26 cellular contexts compared by ENCODE assay signal in the genomic region with DNA sequence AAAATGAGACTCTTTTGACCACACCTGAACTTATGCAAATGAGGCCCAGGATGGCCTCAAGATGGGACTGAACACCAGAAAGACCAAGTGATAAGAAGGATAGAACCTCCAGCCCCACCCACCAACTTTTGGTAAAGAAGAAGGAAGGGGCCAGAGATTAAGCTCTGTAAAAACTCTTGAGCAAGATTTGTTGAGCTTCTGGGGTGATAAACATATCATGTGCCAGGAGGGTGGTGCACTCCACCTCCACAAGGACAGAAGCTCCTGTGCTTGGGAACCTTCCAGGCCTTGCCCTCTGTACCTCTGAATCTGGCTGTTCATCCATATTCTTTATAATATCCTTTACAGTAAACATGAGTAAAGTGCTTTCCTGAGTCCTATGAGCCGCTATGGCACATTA. TPM values are rescaled to one million over a fixed set of nuclear protein-coding genes. Genes with fewer than 3 reads are reported as not detected.
DNase-seq lines count a peak whose midpoint lies in the region; ATAC-seq, FAIRE-seq and TF ChIP-seq lines count a peak whose summit lies in the region.
"Had no signal": no experiment of that assay in that cellular context is flagged by ENCODE, and none has a peak within 500 bp of the region (broad histone marks: within the 10 kb centered on the region; RNA-seq: fewer than 3 reads in every experiment).

No MANE protein-coding gene starts in this region.

- H3K36me3 ChIP-seq in Peyer's patch (no peaks in the 10 kb centered on the region), colonic mucosa (no peaks in the 10 kb centered on the region), small intestine (ENCODE audit: control insufficient read depth in 2 of 2, insufficient read depth in 2 of 2, low read length in 2 of 2) (no peaks in the 10 kb centered on the region)
- H3K36me3 ChIP-seq: BLaER1 treated with 17β-estradiol and CSF1 and Interleukin-3, amounts not matched to agents 10 nM and 100 nM; MG63; SJSA1 had no signal

- intact Hi-C loops in colonic mucosa (cut with DNase I) = no loop called here

- H3K4me1 Mint-ChIP-seq in activated naive CD8-positive, alpha-beta T cell treated with anti-CD3 and anti-CD28 coated beads for 36 hours = peaks cover 3% of the 10 kb centered on the region

- H3K4me3 Mint-ChIP-seq in activated naive CD8-positive, alpha-beta T cell treated with anti-CD3 and anti-CD28 coated beads for 36 hours = no peak overlapping the region
- H3K4me3 Mint-ChIP-seq: CD4-positive, alpha-beta memory T cell; IgD-negative memory B cell had no signal

- ATAC-seq in GM21786 (IDR thresholded peaks at IDR 0.05; ENCODE audit: unreplicated experiment) = no peak

- no peak for TF ChIP-seq CTCF in Peyer's patch (IDR thresholded peaks at IDR 0.05)
- no peak for TF ChIP-seq CTCF in colonic mucosa (IDR thresholded peaks at IDR 0.05)

- H3K27me3 ChIP-seq in Peyer's patch = no peaks in the 10 kb centered on the region
- H3K27me3 ChIP-seq in colonic mucosa = no peaks in the 10 kb centered on the region
- no peaks in the 10 kb centered on the region for H3K27me3 ChIP-seq in small intestine (ENCODE audit: control insufficient read depth in 2 of 2, insufficient read depth in 2 of 2, low read length in 2 of 2)

- H3K4me3 ChIP-seq in Peyer's patch (no peak overlapping the region), colonic mucosa (no peak overlapping the region), small intestine (ENCODE audit: low read depth in 1 of 2, low read length in 2 of 2) (no peak overlapping the region)
- H3K4me3 ChIP-seq: BLaER1 treated with 17β-estradiol and CSF1 and Interleukin-3, amounts not matched to agents 10 nM and 100 nM; MG63; SJSA1 had no signal

- no peaks in the 10 kb centered on the region for H3K36me3 Mint-ChIP-seq in activated naive CD8-positive, alpha-beta T cell treated with anti-CD3 and anti-CD28 coated beads for 36 hours
- H3K36me3 Mint-ChIP-seq: CD4-positive, alpha-beta memory T cell had no signal

- no peak for FAIRE-seq in small intestine (lab: Jason Lieb, UNC)
- FAIRE-seq: GM18507, RCC 7860 had no signal

- H3K9me3 ChIP-seq in Peyer's patch = no peaks in the 10 kb centered on the region
- H3K9me3 ChIP-seq in colonic mucosa = no peaks in the 10 kb centered on the region
- no peaks in the 10 kb centered on the region for H3K9me3 ChIP-seq in small intestine (ENCODE audit: control insufficient read depth, low read depth)
- H3K9me3 ChIP-seq: Caco-2, MG63, SJSA1 had no signal

- peaks cover 1% of the 10 kb centered on the region for H3K27me3 Mint-ChIP-seq in activated naive CD8-positive, alpha-beta T cell treated with anti-CD3 and anti-CD28 coated beads for 36 hours

- TF ChIP-seq POLR2A in Peyer's patch (IDR thresholded peaks at IDR 0.05) = no peak

- DNase-seq in HUDEP-2 (lab: John Stamatoyannopoulos, UW; ENCODE audit: unreplicated experiment in 76 of 76) (peak in 45 of 76 experiments; percentile 9 to 63 (median 39)), Peyer's patch (peak in 2 of 3 donors; percentile 64 to 82), colonic mucosa (peak; percentile 68), small intestine (peak; percentile 88)
- DNase-seq in stimulated activated CD4-positive, alpha-beta T cell treated with anti-CD3 and anti-CD28 coated beads, Interleukin-2, amount 100 ng/mL, for 48 hours = no peak
- DNase-seq in activated naive CD8-positive, alpha-beta T cell treated with anti-CD3 and anti-CD28 coated beads for 36 hours = no peak
- DNase-seq: 8988T; Caco-2; CD4-positive, alpha-beta memory T cell; DMS 273 treated with DMSO at 0.1 percent for 48 hours; DND-41; H7; Kasumi-1; MG63; NCI-H1092; NCI-H1436; NCI-H187 treated with DMSO at 0.1 percent for 48 hours; NCI-H2107; NCI-H69; NK-92 treated with Interleukin-12 subunit alpha and Interleukin-12 subunit beta, amount 100 ng/mL, for 24 hours had no signal

- H3K27ac Mint-ChIP-seq in activated naive CD8-positive, alpha-beta T cell treated with anti-CD3 and anti-CD28 coated beads for 36 hours = no peak overlapping the region
- H3K27ac Mint-ChIP-seq: CD4-positive, alpha-beta memory T cell; IgD-negative memory B cell had no signal

- no peaks in the 10 kb centered on the region for H3K9me3 Mint-ChIP-seq in activated naive CD8-positive, alpha-beta T cell treated with anti-CD3 and anti-CD28 coated beads for 36 hours
- H3K9me3 Mint-ChIP-seq: IgD-negative memory B cell had no signal

- peaks cover 0 to 7% (median 0%) of the 10 kb centered on the region in 4 donors for H3K4me1 ChIP-seq in Peyer's patch
- peaks cover 13% of the 10 kb centered on the region for H3K4me1 ChIP-seq in colonic mucosa
- peaks cover 6% of the 10 kb centered on the region in 2 donors for H3K4me1 ChIP-seq in small intestine (ENCODE audit: control insufficient read depth in 2 of 2, insufficient read depth in 1 of 2, low read depth in 1 of 2, low read length in 1 of 2)
- H3K4me1 ChIP-seq: SJSA1 had no signal

- no peak overlapping the region for H3K9ac ChIP-seq in colonic mucosa (ENCODE audit: low read depth in 2 of 2, low read length in 2 of 2)
- H3K9ac ChIP-seq: BLaER1 treated with 17β-estradiol and CSF1 and Interleukin-3, amounts not matched to agents 10 nM and 100 nM had no signal

- peak overlapping the region in 3 of 4 donors; percentile 23 to 81 (median 78) for H3K27ac ChIP-seq in Peyer's patch
- H3K27ac ChIP-seq in colonic mucosa = peak overlapping the region; percentile 64
- peak overlapping the region; percentile 22 to 60 for H3K27ac ChIP-seq in small intestine (ENCODE audit: low read depth in 1 of 2, low read length in 1 of 2)
- H3K27ac ChIP-seq: BLaER1 treated with 17β-estradiol and CSF1 and Interleukin-3, amounts not matched to agents 10 nM and 100 nM; SJSA1 had no signal

- WGBS in small intestine, 3 donors = 68 to 77% (median 68%) methylated on average over 1 of the region's 1 CpG

RNA-seq across cellular contexts. Expression of a gene that starts 5.3 kb away (rescaled TPM):
- total RNA-seq in Peyer's patch = 10 to 100 TPM in 1 of 4 donors, 1 to 10 TPM in 3; 2.5 to 11.0 (median 6.7) TPM
- total RNA-seq in colonic mucosa = 1 to 10 TPM; 6.9 to 7.5 TPM
- polyA plus RNA-seq in small intestine = 10 to 100 TPM in 2 of 3 donors, 1 to 10 TPM in 1; 3.8 to 14.1 (median 11.2) TPM
- total RNA-seq in activated naive CD8-positive, alpha-beta T cell treated with anti-CD3 and anti-CD28 coated beads for 36 hours = under 1 TPM in 1 of 2 experiments, not detected in 1; 0.32 TPM
- total RNA-seq: CD4-positive, alpha-beta memory T cell; H7; SJSA1 had no signal
- polyA plus RNA-seq: CD4-positive, alpha-beta memory T cell; IgD-negative memory B cell had no signal

RNA-seq across cellular contexts. Expression of a gene that starts 22.9 kb away (rescaled TPM):
- 100 to 1,000 TPM in 3 of 4 donors, 10 to 100 TPM in 1; 66.0 to 249 (median 195) TPM for total RNA-seq in Peyer's patch
- 100 to 1,000 TPM in 1 of 2 donors, 10 to 100 TPM in 1; 98.5 to 118 TPM for total RNA-seq in colonic mucosa
- 10 to 100 TPM; 33.2 to 80.7 (median 42.0) TPM for polyA plus RNA-seq in small intestine
- total RNA-seq in activated naive CD8-positive, alpha-beta T cell treated with anti-CD3 and anti-CD28 coated beads for 36 hours = 10 to 100 TPM; 15.7 to 17.5 TPM

Comparison
In these comparisons a context has a peak if more than half of its experiments do, and no peak if none do; other contexts are left out.
1. DNase-seq: peak in HUDEP-2 (45 of 76), Peyer's patch (2 of 3), colonic mucosa (single experiment) and small intestine (single experiment); none in stimulated activated CD4-positive, alpha-beta T cell treated with anti-CD3 and anti-CD28 coated beads, Interleukin-2, amount 100 ng/mL, for 48 hours (0 of 2) and activated naive CD8-positive, alpha-beta T cell treated with anti-CD3 and anti-CD28 coated beads for 36 hours (single experiment).
2. Peak in every context shown above with its lines, with median percentiles within 50 percentile points of each other: H3K27ac ChIP-seq.